8 cellular contexts compared by ENCODE assay signal in genomic region chr14:35404496-35405303, GRCh38. TPM values are rescaled to one million over a fixed set of nuclear protein-coding genes. Genes with fewer than 3 reads are reported as not detected.
DNase-seq lines count a peak whose midpoint lies in the region; ATAC-seq, FAIRE-seq and TF ChIP-seq lines count a peak whose summit lies in the region.

A gene with protein sequence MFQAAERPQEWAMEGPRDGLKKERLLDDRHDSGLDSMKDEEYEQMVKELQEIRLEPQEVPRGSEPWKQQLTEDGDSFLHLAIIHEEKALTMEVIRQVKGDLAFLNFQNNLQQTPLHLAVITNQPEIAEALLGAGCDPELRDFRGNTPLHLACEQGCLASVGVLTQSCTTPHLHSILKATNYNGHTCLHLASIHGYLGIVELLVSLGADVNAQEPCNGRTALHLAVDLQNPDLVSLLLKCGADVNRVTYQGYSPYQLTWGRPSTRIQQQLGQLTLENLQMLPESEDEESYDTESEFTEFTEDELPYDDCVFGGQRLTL (minus strand): TSS chr14:35404749. CDS start chr14:35404644, 105 bp downstream.

- peak within 1 kb of the TSS; percentile 98 to 100 (median 99) for H3K27ac ChIP-seq in BLaER1 treated with 17β-estradiol and CSF1 and Interleukin-3, amounts not matched to agents 10 nM and 100 nM
- peak within 1 kb of the TSS; percentile 99 for H3K27ac ChIP-seq in colonic mucosa

- peak; percentile 70 for FAIRE-seq in GM19239 (lab: Jason Lieb, UNC)

- H4K20me1 ChIP-seq in BLaER1 treated with 17β-estradiol and CSF1 and Interleukin-3, amounts not matched to agents 10 nM and 100 nM = peaks cover 35 to 40% (median 38%) of the 10 kb centered on the region in 11 experiments; a peak in 21 of 22 replicates

- ATAC-seq in HG03442 (IDR thresholded peaks at IDR 0.05; ENCODE audit: unreplicated experiment) (peak; percentile 52), left lobe of liver (peak; percentile 73)

- no peaks in the 10 kb centered on the region for H3K9me3 ChIP-seq in BLaER1 treated with 17β-estradiol and CSF1 and Interleukin-3, amounts not matched to agents 10 nM and 100 nM (replicated peaks in 1 of 11)
- no peaks in the 10 kb centered on the region for H3K9me3 ChIP-seq in colonic mucosa

- peak within 1 kb of the TSS; percentile 98 to 99 (median 98) for H3K9ac ChIP-seq in BLaER1 treated with 17β-estradiol and CSF1 and Interleukin-3, amounts not matched to agents 10 nM and 100 nM
- peak within 1 kb of the TSS; percentile 98 for H3K9ac ChIP-seq in colonic mucosa (ENCODE audit: low read depth in 2 of 2, low read length in 2 of 2)

- TF ChIP-seq CTCF in colonic mucosa (IDR thresholded peaks at IDR 0.05) = no peak

- H3K4me3 ChIP-seq in BLaER1 treated with 17β-estradiol and CSF1 and Interleukin-3, amounts not matched to agents 10 nM and 100 nM = peak within 1 kb of the TSS; percentile 84 to 98 (median 90)
- peak within 1 kb of the TSS; percentile 72 for H3K4me3 ChIP-seq in colonic mucosa

- peaks cover 37 to 40% (median 39%) of the 10 kb centered on the region in 11 experiments for H3K36me3 ChIP-seq in BLaER1 treated with 17β-estradiol and CSF1 and Interleukin-3, amounts not matched to agents 10 nM and 100 nM
- H3K36me3 ChIP-seq in colonic mucosa = peaks cover 23% of the 10 kb centered on the region

- DNase-seq in GM19239 (ENCODE audit: insufficient read length, low spot score) (peak; percentile 64), NCI-H526 (lab: John Stamatoyannopoulos, UW) (peak; percentile 29 to 93), colonic mucosa (peak; percentile 93), left lobe of liver (ENCODE audit: low spot score) (peak; percentile 95)
- DNase-seq in activated CD4-positive, alpha-beta T cell treated with anti-CD3 and anti-CD28 coated beads for 48 hours = peak; percentile 97
- peak; percentile 94 to 96 for DNase-seq in stimulated activated CD4-positive, alpha-beta T cell treated with anti-CD3 and anti-CD28 coated beads, Interleukin-2, amount 100 ng/mL, for 48 hours

- intact Hi-C loops in colonic mucosa (cut with DNase I) = loop anchor here (2.0 to 10.0 kb wide), 4 partner anchors 62 to 360 kb away; partner anchors contain the start of genes FAM177A1 and PSMA6

- peaks cover 34 to 57% (median 48%) of the 10 kb centered on the region in 10 experiments for H3K4me1 ChIP-seq in BLaER1 treated with 17β-estradiol and CSF1 and Interleukin-3, amounts not matched to agents 10 nM and 100 nM
- H3K4me1 ChIP-seq in colonic mucosa = peaks cover 11% of the 10 kb centered on the region

- H3K27me3 ChIP-seq in BLaER1 treated with 17β-estradiol and CSF1 and Interleukin-3, amounts not matched to agents 10 nM and 100 nM = no peaks in the 10 kb centered on the region
- no peaks in the 10 kb centered on the region for H3K27me3 ChIP-seq in colonic mucosa

- peak within 1 kb of the TSS; percentile 92 to 100 (median 97) for H3K4me2 ChIP-seq in BLaER1 treated with 17β-estradiol and CSF1 and Interleukin-3, amounts not matched to agents 10 nM and 100 nM

RNA-seq across cellular contexts. Expression of the gene that starts here (rescaled TPM):
- total RNA-seq in colonic mucosa = 100 to 1,000 TPM in 1 of 2 donors, 10 to 100 TPM in 1; 78.2 to 125 TPM
- 116 TPM for total RNA-seq in left lobe of liver

Comparison
In these comparisons a context has a peak if more than half of its experiments do, and no peak if none do; other contexts are left out.
1. Peak in every context shown above with its lines: DNase-seq, ATAC-seq, H3K4me3 ChIP-seq and H3K27ac ChIP-seq.